ENCODE assay signal across 8 cellular contexts in genomic region chr1:16781033-16781432, GRCh38. TPM values are rescaled to one million over a fixed set of nuclear protein-coding genes. Genes with fewer than 3 reads are reported as not detected.
DNase-seq lines count a peak whose midpoint lies in the region; ATAC-seq and TF ChIP-seq lines count a peak whose summit lies in the region.
"Not testable (repeated sequence)": the region's sequence is repeated elsewhere in the genome, so short reads cannot be mapped to it uniquely, and the experiment has no call there.
"Had no signal": no experiment of that assay in that cellular context is flagged by ENCODE, and none has a peak within 500 bp of the region (broad histone marks: within the 10 kb centered on the region; RNA-seq: fewer than 3 reads in every experiment).

No MANE protein-coding gene starts in this region.

- not testable (repeated sequence) for H3K9me3 ChIP-seq in PC-9 (ENCODE audit: insufficient read depth, low read depth); body of pancreas; hepatocyte (ENCODE audit: low read depth); lung (ENCODE audit: control insufficient read depth in 2 of 2, insufficient read depth in 1 of 2, low read length in 1 of 2); psoas muscle

- not testable (repeated sequence) for TF ChIP-seq POLR2A in body of pancreas (IDR thresholded peaks at IDR 0.05)

- DNase-seq in PC-9; body of pancreas; hepatocyte (ENCODE audit: low spot score); lung (ENCODE audit: low spot score); psoas muscle: not testable (repeated sequence)

- not testable (repeated sequence) for TF ChIP-seq CTCF in PC-9 (conservative IDR thresholded peaks at IDR 0.05); body of pancreas (IDR thresholded peaks at IDR 0.05); hepatocyte (IDR thresholded peaks at IDR 0.05; ENCODE audit: poor library complexity); lung (IDR thresholded peaks at IDR 0.05; ENCODE audit: control extremely low read depth, extremely low read depth); psoas muscle (IDR thresholded peaks at IDR 0.05)

- not testable (repeated sequence) for H3F3A ChIP-seq in PC-9 (ENCODE audit: insufficient read depth, low read depth)

- H3K4me2 ChIP-seq in PC-9: peak overlapping the region; percentile 52
- not testable (repeated sequence) for H3K4me2 ChIP-seq in hepatocyte

- H3K79me2 ChIP-seq in PC-9 (ENCODE audit: low read depth); hepatocyte: not testable (repeated sequence)

- H3K4me1 ChIP-seq in PC-9 (replicated peaks; ENCODE audit: insufficient read depth): peaks cover 22% of the 10 kb centered on the region
- H3K4me1 ChIP-seq in body of pancreas: peaks cover 16% of the 10 kb centered on the region
- not testable (repeated sequence) for H3K4me1 ChIP-seq in hepatocyte (ENCODE audit: insufficient read depth); lung (ENCODE audit: control insufficient read depth in 2 of 2, insufficient read depth in 2 of 2, low read length in 2 of 2); psoas muscle

- not testable (repeated sequence) for H2AFZ ChIP-seq in PC-9, hepatocyte

- POLR2A ChIA-PET in PC-9 (lab: Charles Lee; ENCODE audit: unreplicated experiment): not testable (repeated sequence)

- H3K27me3 ChIP-seq in PC-9 (ENCODE audit: insufficient read depth, low read depth); body of pancreas; hepatocyte; lung (ENCODE audit: control insufficient read depth, insufficient read depth); psoas muscle (ENCODE audit: insufficient read depth in 3 of 3, low read length in 2 of 3): not testable (repeated sequence)

- not testable (repeated sequence) for H3K4me3 ChIP-seq in PC-9, body of pancreas, hepatocyte, lung, psoas muscle

- CTCF ChIA-PET in PC-9 (lab: Charles Lee): not testable (repeated sequence)

- no CpG with 5 or more reads among the region's 2 CpGs for WGBS in body of pancreas, 2 donors
- WGBS in hepatocyte (ENCODE audit: low lambda C conversion rate, missing lambda C conversion rate): no CpG with 5 or more reads among the region's 2 CpGs
- no CpG with 5 or more reads among the region's 2 CpGs for WGBS in lung, 2 donors
- WGBS in psoas muscle, 3 donors: no CpG with 5 or more reads among the region's 2 CpGs

- H3K9me2 ChIP-seq in PC-9 (ENCODE audit: insufficient read depth); hepatocyte (replicated peaks; ENCODE audit: insufficient read depth): not testable (repeated sequence)

- not testable (repeated sequence) for H4K20me1 ChIP-seq in PC-9 (ENCODE audit: insufficient read depth); hepatocyte (ENCODE audit: insufficient read depth, poor library complexity, severe bottlenecking)

- not testable (repeated sequence) for BruUV-seq in PC-9 (replicated peaks; lab: Mats Ljungman, UMichigan)

- not testable (repeated sequence) for H3K36me3 ChIP-seq in PC-9 (ENCODE audit: low read depth); body of pancreas (replicated peaks in 1 of 2; ENCODE audit: insufficient read depth in 1 of 2, low read depth in 2 of 2); hepatocyte (replicated peaks; ENCODE audit: insufficient read depth, low read depth); lung (ENCODE audit: control insufficient read depth in 2 of 2, insufficient read depth in 2 of 2, low read length in 2 of 2); psoas muscle (ENCODE audit: insufficient read depth in 1 of 2, low read depth in 1 of 2)

- intact Hi-C loops in PC-9 (cut with micrococcal nuclease; ENCODE audit: unreplicated experiment); body of pancreas (cut with DNase I); psoas muscle (cut with DNase I): not testable (repeated sequence)

- ATAC-seq in body of pancreas: peak; percentile 79
- ATAC-seq in esophagus mucosa: peak; percentile 67
- ATAC-seq in lung (ENCODE audit: insufficient read depth, low FRiP score): peak; percentile 76
- peak; percentile 58 to 86 (median 79) for ATAC-seq in psoas muscle

- H3K27ac ChIP-seq in PC-9 (peak overlapping the region; percentile 64), body of pancreas (peak overlapping the region in 2 of 4 donors; percentile 50 to 68), hepatocyte (peak overlapping the region; percentile 78)
- H3K27ac ChIP-seq in lung (ENCODE audit: low read depth in 1 of 2, low read length in 1 of 2); psoas muscle: not testable (repeated sequence)

RNA-seq across cellular contexts. Expression of gene RNU1-4, which starts 40.7 kb away (rescaled TPM):
- 1,333 and 3,235 TPM in 2 replicates for total RNA-seq in PC-9 (2021)
- over 10,000 TPM in 1 of 2 donors, under 1 TPM in 1; under 0.01 to 15,479 TPM for total RNA-seq in body of pancreas
- total RNA-seq in esophagus mucosa: 6,387 TPM
- total RNA-seq in hepatocyte: under 0.01 TPM in 2 replicates
- polyA plus RNA-seq in hepatocyte: not detected in 2 replicates
- 1,000 to 10,000 TPM in 1 of 2 donors, under 1 TPM in 1; under 0.01 to 3,134 TPM for total RNA-seq in lung
- not detected for polyA plus RNA-seq in lung
- total RNA-seq in psoas muscle: 1,000 to 10,000 TPM; 1,264 to 5,208 (median 3,151) TPM
- polyA plus RNA-seq in psoas muscle: not detected
- total RNA-seq: G401 had no signal
- polyA plus RNA-seq: CD8-positive, alpha-beta memory T cell had no signal
